8 cellular contexts compared by ENCODE assay signal in genomic region chr21:15592271-15592860, GRCh38.
A peak's percentile ranks its signal among the peaks of the same experiment; 100 is the strongest.
DNase-seq lines count a peak whose midpoint lies in the region; ATAC-seq and TF ChIP-seq lines count a peak whose summit lies in the region.

No MANE protein-coding gene starts in this region.

- no peaks in the 10 kb centered on the region for H3K9me2 ChIP-seq in OCI-LY7 (ENCODE audit: insufficient read depth, low read length)

- no peaks in the 10 kb centered on the region for H3K4me1 Mint-ChIP-seq in effector memory CD8-positive, alpha-beta T cell (ENCODE audit: low read depth in 2 of 2)
- no peaks in the 10 kb centered on the region for H3K4me1 Mint-ChIP-seq in naive B cell

- no peaks in the 10 kb centered on the region for H3K4me1 ChIP-seq in OCI-LY7 (ENCODE audit: insufficient read depth, low read length, poor library complexity, severe bottlenecking)

- H3K9me3 Mint-ChIP-seq in effector memory CD8-positive, alpha-beta T cell = no peaks in the 10 kb centered on the region
- H3K9me3 Mint-ChIP-seq in naive B cell = no peaks in the 10 kb centered on the region

- peaks cover 8 to 36% of the 10 kb centered on the region in 2 donors for H3K27me3 Mint-ChIP-seq in effector memory CD8-positive, alpha-beta T cell
- H3K27me3 Mint-ChIP-seq in naive B cell = no peaks in the 10 kb centered on the region

- no TSS peak for BruUV-seq in OCI-LY7 (replicated peaks; lab: Mats Ljungman, UMichigan)

- no peaks in the 10 kb centered on the region for H4K20me1 ChIP-seq in OCI-LY7 (ENCODE audit: insufficient read depth, low read length)

- no peaks in the 10 kb centered on the region for H3K79me2 ChIP-seq in OCI-LY7 (ENCODE audit: insufficient read depth, low read depth, low read length)

- DNase-seq in COR-L47 (lab: John Stamatoyannopoulos, UW) (peak; percentile 3), HEK293T (ENCODE audit: extremely low spot score) (peak; percentile 30), OCI-LY7 (ENCODE audit: low spot score) (peak; percentile 51), naive B cell (peak; percentile 33)
- DNase-seq in effector memory CD8-positive, alpha-beta T cell = peak; percentile 8 to 29 (median 12)

- TF ChIP-seq CTCF in OCI-LY7 (conservative IDR thresholded peaks at IDR 0.05; ENCODE audit: low read length) = peak; percentile 89

- no peak overlapping the region for H3K4me3 Mint-ChIP-seq in effector memory CD8-positive, alpha-beta T cell
- H3K4me3 Mint-ChIP-seq in naive B cell = no peak overlapping the region

- H3K4me2 ChIP-seq in OCI-LY7 (ENCODE audit: low read length) = no peak overlapping the region

- intact Hi-C loops in OCI-LY7 (cut with micrococcal nuclease; ENCODE audit: unreplicated experiment) = loop anchor here (2.0 to 5.0 kb wide), 2 partner anchors 110 to 1335 kb away; no protein-coding TSS in a partner anchor

- H3K9me3 ChIP-seq in OCI-LY7 (ENCODE audit: low read length) = no peaks in the 10 kb centered on the region

- peak; percentile 41 for ATAC-seq in effector memory CD8-positive, alpha-beta T cell (replicated peaks)
- ATAC-seq in naive B cell (ENCODE audit: low read depth in 2 of 2) (peak in 1 of 2 donors; percentile 32), HG02981 (IDR thresholded peaks at IDR 0.05; ENCODE audit: unreplicated experiment) (no peak), HG03460 (IDR thresholded peaks at IDR 0.05; ENCODE audit: unreplicated experiment) (no peak), HG03354 (IDR thresholded peaks at IDR 0.05; ENCODE audit: poor library complexity, severe bottlenecking, unreplicated experiment) (no peak)

- no peaks in the 10 kb centered on the region for H3K36me3 Mint-ChIP-seq in effector memory CD8-positive, alpha-beta T cell (ENCODE audit: insufficient read depth)
- H3K36me3 Mint-ChIP-seq in naive B cell = no peaks in the 10 kb centered on the region

- H3K27ac Mint-ChIP-seq in effector memory CD8-positive, alpha-beta T cell = no peak overlapping the region
- H3K27ac Mint-ChIP-seq in naive B cell = no peak overlapping the region

- POLR2A ChIA-PET in HEK293T (lab: Yijun Ruan, JAX) = no interaction called here
- POLR2A ChIA-PET in OCI-LY7 (lab: Charles Lee) = no interaction called here

- H3K4me3 ChIP-seq in OCI-LY7 (ENCODE audit: low read depth, low read length, poor library complexity, severe bottlenecking) = no peak overlapping the region

- CTCF ChIA-PET in HEK293T (lab: Yijun Ruan, JAX) = interaction anchor here (0.7 kb wide), 1 partner anchor 788 kb away, joined by 3 read pairs; no protein-coding TSS in a partner anchor
- CTCF ChIA-PET in OCI-LY7 (lab: Charles Lee; ENCODE audit: unreplicated experiment) = no interaction called here

- no peak overlapping the region for H3K27ac ChIP-seq in OCI-LY7 (ENCODE audit: low read depth, low read length, poor library complexity, severe bottlenecking)

- H2AFZ ChIP-seq in OCI-LY7 (ENCODE audit: low read length) = no peak overlapping the region

- no peaks in the 10 kb centered on the region for H3K36me3 ChIP-seq in OCI-LY7 (ENCODE audit: insufficient read depth, low read length)

TF ChIP-seq in HEK293T, 16 proteins besides CTCF, POLR2A, EP300 and RAD21:
- TF ChIP-seq L3MBTL2 (conservative IDR thresholded peaks at IDR 0.05) (no peak), SUZ12 (IDR thresholded peaks at IDR 0.05) (no peak), PKNOX1 (IDR thresholded peaks at IDR 0.05) (no peak), NFRKB (IDR thresholded peaks at IDR 0.05) (no peak), ZNF384 (IDR thresholded peaks at IDR 0.05) (no peak), ELF4 (IDR thresholded peaks at IDR 0.05) (no peak), BHLHE40 (IDR thresholded peaks at IDR 0.05; ENCODE audit: borderline replicate concordance) (no peak), SP1 (IDR thresholded peaks at IDR 0.05) (no peak), CTBP1 (IDR thresholded peaks at IDR 0.05; ENCODE audit: borderline replicate concordance) (no peak), LEF1 (IDR thresholded peaks at IDR 0.05; ENCODE audit: borderline replicate concordance) (no peak), TARDBP (IDR thresholded peaks at IDR 0.05) (no peak), HDGF (IDR thresholded peaks at IDR 0.05; ENCODE audit: borderline replicate concordance) (no peak), FOXA1 (IDR thresholded peaks at IDR 0.05) (no peak), FOXM1 (IDR thresholded peaks at IDR 0.05; ENCODE audit: borderline replicate concordance) (no peak), ARNT (IDR thresholded peaks at IDR 0.05) (no peak), FOXK2 (IDR thresholded peaks at IDR 0.05) (no peak)
